2 cellular contexts compared by ENCODE assay signal in the genomic region with DNA sequence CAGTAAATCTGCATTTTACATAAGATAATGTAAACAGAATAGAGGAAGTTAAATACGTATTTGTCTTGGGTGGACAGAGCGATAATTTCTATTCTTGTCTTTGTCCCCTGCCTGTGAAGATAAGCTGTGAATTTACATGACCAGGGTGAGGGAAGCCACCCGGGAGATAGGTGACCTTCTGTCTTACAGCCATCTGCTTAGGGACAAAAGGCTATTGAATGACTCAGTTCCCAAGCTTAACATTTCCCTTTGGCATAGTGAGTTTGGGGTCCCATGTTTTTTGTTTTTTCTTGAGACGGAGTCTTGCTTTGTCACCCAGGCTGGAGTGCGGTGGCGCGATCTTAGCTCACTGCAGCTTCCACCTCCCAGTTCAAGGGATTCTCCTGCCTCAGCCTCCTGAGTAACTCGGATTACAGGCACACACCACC.
TF ChIP-seq lines count a peak whose summit lies in the region.

No MANE protein-coding gene starts in this region.

TF ChIP-seq in GM23338, 12 proteins besides CTCF, POLR2A, EP300 and RAD21 (continued from another document):
- no peak for TF ChIP-seq STAT1 (IDR thresholded peaks at IDR 0.05; ENCODE audit: unreplicated experiment)

TF ChIP-seq in K562, 482 proteins besides CTCF, POLR2A, EP300 and RAD21 (continued from another document and continues in another):
- TF ChIP-seq HNRNPLL (IDR thresholded peaks at IDR 0.05; ENCODE audit: low read depth, low read length, poor library complexity, severe bottlenecking) (no peak), ZNF347 (CRISPR knock-in tag; IDR thresholded peaks at IDR 0.05; ENCODE audit: low read depth) (no peak), MEIS2 (IDR thresholded peaks at IDR 0.05; ENCODE audit: partially characterized antibody) (peak; percentile 79), HDAC6 (IDR thresholded peaks at IDR 0.05; ENCODE audit: low read depth, low read length) (no peak), ZZZ3 (IDR thresholded peaks at IDR 0.05) (no peak), BRD9 (IDR thresholded peaks at IDR 0.05; ENCODE audit: low read depth, partially characterized antibody) (no peak), MAFG (tag; conservative IDR thresholded peaks at IDR 0.05) (peak; percentile 39; the same call in 1 of the 2 replicates), TCF3 (CRISPR knock-in tag; IDR thresholded peaks at IDR 0.05) (peak; percentile 98), E2F3 (CRISPR knock-in tag; IDR thresholded peaks at IDR 0.05) (no peak), GABPB2 (CRISPR knock-in tag; conservative IDR thresholded peaks at IDR 0.05) (no peak), ZNF316 (IDR thresholded peaks at IDR 0.05) (0 out of 2 replicates have a peak, but pooled peaks have one; percentile 22), ZFP36 (IDR thresholded peaks at IDR 0.05; ENCODE audit: low read depth, low read length, partially characterized antibody) (no peak), ZNF354B (CRISPR knock-in tag; IDR thresholded peaks at IDR 0.05) (no peak), RNF2 (IDR thresholded peaks at IDR 0.05) (no peak), PHF21A (IDR thresholded peaks at IDR 0.05; ENCODE audit: borderline replicate concordance, low read depth) (no peak), ZNF77 (CRISPR knock-in tag; IDR thresholded peaks at IDR 0.05) (no peak), IFI16 (CRISPR knock-in tag; IDR thresholded peaks at IDR 0.05) (no peak), TRIM28 (IDR thresholded peaks at IDR 0.05) (peak; percentile 74; the same call in 1 of the 2 replicates), NFRKB (IDR thresholded peaks at IDR 0.05; ENCODE audit: low read depth) (no peak), BCL6 (CRISPR knock-in tag; IDR thresholded peaks at IDR 0.05) (no peak), STAT5A (IDR thresholded peaks at IDR 0.05; ENCODE audit: borderline replicate concordance, low read length) (peak; percentile 85), SNRNP70 (optimal IDR thresholded peaks at IDR 0.05; ENCODE audit: low read depth, low read length) (no peak), DNMT1 (IDR thresholded peaks at IDR 0.05) (no peak), CTBP1 (IDR thresholded peaks at IDR 0.05; ENCODE audit: borderline replicate concordance) (peak; percentile 74), FOXK1 (CRISPR knock-in tag; IDR thresholded peaks at IDR 0.05; ENCODE audit: borderline replicate concordance) (no peak), SLC30A9 (CRISPR knock-in tag; IDR thresholded peaks at IDR 0.05) (no peak), SMAD3 (CRISPR knock-in tag; conservative IDR thresholded peaks at IDR 0.05) (peak; percentile 71; the same call in 1 of the 2 replicates), PRPF4 (IDR thresholded peaks at IDR 0.05; ENCODE audit: insufficient read depth, low read depth, low read length, poor library complexity, severe bottlenecking) (no peak), ZNF384 (IDR thresholded peaks at IDR 0.05; ENCODE audit: low read depth, low read length) (peak; percentile 25; the same call in 1 of the 2 replicates), TSC22D4 (tag; IDR thresholded peaks at IDR 0.05) (no peak), HDGF (IDR thresholded peaks at IDR 0.05) (0 out of 2 replicates have a peak, but pooled peaks have one; percentile 12), ZNF584 (CRISPR knock-in tag; IDR thresholded peaks at IDR 0.05; ENCODE audit: low read depth) (no peak), RFX1 (IDR thresholded peaks at IDR 0.05) (no peak), SIX5 (IDR thresholded peaks at IDR 0.05; ENCODE audit: borderline replicate concordance in 1 of 2, insufficient read depth in 1 of 2, low read depth in 1 of 2, low read length in 2 of 2) (no peak), GABPB1 (CRISPR knock-in tag; IDR thresholded peaks at IDR 0.05) (no peak), OTX1 (CRISPR knock-in tag; IDR thresholded peaks at IDR 0.05) (no peak), TEAD4 (IDR thresholded peaks at IDR 0.05; ENCODE audit: low read length) (peak; percentile 96), TEAD4 (CRISPR knock-in tag; IDR thresholded peaks at IDR 0.05; ENCODE audit: borderline replicate concordance) (no peak), TAL1 (IDR thresholded peaks at IDR 0.05) (peak; percentile 91), NELFE (IDR thresholded peaks at IDR 0.05; ENCODE audit: insufficient read depth, insufficient read length) (no peak), LARP7 (IDR thresholded peaks at IDR 0.05) (no peak), TFAM (CRISPR knock-in tag; conservative IDR thresholded peaks at IDR 0.05) (no peak), ELF1 (tag; IDR thresholded peaks at IDR 0.05) (no peak), NR4A1 (CRISPR knock-in tag; IDR thresholded peaks at IDR 0.05) (no peak), NR4A1 (tag; IDR thresholded peaks at IDR 0.05) (no peak), ZNF133 (CRISPR knock-in tag; IDR thresholded peaks at IDR 0.05) (no peak), NFATC3 (IDR thresholded peaks at IDR 0.05) (no peak), PTRF (tag; IDR thresholded peaks at IDR 0.05) (no peak), FOXK2 (conservative IDR thresholded peaks at IDR 0.05 in 1 of 2, IDR thresholded peaks at IDR 0.05 in 1 of 2; ENCODE audit: low read depth in 2 of 2) (peak; percentile 45 to 59; a peak in 1 of 4 replicates), NR3C1 (CRISPR knock-in tag; IDR thresholded peaks at IDR 0.05) (no peak), MIER1 (IDR thresholded peaks at IDR 0.05; ENCODE audit: low read depth) (no peak), SIRT6 (IDR thresholded peaks at IDR 0.05; ENCODE audit: low read depth, low read length) (no peak)
- TF ChIP-seq, protein P1, sequence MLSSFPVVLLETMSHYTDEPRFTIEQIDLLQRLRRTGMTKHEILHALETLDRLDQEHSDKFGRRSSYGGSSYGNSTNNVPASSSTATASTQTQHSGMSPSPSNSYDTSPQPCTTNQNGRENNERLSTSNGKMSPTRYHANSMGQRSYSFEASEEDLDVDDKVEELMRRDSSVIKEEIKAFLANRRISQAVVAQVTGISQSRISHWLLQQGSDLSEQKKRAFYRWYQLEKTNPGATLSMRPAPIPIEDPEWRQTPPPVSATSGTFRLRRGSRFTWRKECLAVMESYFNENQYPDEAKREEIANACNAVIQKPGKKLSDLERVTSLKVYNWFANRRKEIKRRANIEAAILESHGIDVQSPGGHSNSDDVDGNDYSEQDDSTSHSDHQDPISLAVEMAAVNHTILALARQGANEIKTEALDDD (IDR thresholded peaks at IDR 0.05), result peak; percentile 56; the same call in 1 of the 2 replicates
- TF ChIP-seq, protein P2, sequence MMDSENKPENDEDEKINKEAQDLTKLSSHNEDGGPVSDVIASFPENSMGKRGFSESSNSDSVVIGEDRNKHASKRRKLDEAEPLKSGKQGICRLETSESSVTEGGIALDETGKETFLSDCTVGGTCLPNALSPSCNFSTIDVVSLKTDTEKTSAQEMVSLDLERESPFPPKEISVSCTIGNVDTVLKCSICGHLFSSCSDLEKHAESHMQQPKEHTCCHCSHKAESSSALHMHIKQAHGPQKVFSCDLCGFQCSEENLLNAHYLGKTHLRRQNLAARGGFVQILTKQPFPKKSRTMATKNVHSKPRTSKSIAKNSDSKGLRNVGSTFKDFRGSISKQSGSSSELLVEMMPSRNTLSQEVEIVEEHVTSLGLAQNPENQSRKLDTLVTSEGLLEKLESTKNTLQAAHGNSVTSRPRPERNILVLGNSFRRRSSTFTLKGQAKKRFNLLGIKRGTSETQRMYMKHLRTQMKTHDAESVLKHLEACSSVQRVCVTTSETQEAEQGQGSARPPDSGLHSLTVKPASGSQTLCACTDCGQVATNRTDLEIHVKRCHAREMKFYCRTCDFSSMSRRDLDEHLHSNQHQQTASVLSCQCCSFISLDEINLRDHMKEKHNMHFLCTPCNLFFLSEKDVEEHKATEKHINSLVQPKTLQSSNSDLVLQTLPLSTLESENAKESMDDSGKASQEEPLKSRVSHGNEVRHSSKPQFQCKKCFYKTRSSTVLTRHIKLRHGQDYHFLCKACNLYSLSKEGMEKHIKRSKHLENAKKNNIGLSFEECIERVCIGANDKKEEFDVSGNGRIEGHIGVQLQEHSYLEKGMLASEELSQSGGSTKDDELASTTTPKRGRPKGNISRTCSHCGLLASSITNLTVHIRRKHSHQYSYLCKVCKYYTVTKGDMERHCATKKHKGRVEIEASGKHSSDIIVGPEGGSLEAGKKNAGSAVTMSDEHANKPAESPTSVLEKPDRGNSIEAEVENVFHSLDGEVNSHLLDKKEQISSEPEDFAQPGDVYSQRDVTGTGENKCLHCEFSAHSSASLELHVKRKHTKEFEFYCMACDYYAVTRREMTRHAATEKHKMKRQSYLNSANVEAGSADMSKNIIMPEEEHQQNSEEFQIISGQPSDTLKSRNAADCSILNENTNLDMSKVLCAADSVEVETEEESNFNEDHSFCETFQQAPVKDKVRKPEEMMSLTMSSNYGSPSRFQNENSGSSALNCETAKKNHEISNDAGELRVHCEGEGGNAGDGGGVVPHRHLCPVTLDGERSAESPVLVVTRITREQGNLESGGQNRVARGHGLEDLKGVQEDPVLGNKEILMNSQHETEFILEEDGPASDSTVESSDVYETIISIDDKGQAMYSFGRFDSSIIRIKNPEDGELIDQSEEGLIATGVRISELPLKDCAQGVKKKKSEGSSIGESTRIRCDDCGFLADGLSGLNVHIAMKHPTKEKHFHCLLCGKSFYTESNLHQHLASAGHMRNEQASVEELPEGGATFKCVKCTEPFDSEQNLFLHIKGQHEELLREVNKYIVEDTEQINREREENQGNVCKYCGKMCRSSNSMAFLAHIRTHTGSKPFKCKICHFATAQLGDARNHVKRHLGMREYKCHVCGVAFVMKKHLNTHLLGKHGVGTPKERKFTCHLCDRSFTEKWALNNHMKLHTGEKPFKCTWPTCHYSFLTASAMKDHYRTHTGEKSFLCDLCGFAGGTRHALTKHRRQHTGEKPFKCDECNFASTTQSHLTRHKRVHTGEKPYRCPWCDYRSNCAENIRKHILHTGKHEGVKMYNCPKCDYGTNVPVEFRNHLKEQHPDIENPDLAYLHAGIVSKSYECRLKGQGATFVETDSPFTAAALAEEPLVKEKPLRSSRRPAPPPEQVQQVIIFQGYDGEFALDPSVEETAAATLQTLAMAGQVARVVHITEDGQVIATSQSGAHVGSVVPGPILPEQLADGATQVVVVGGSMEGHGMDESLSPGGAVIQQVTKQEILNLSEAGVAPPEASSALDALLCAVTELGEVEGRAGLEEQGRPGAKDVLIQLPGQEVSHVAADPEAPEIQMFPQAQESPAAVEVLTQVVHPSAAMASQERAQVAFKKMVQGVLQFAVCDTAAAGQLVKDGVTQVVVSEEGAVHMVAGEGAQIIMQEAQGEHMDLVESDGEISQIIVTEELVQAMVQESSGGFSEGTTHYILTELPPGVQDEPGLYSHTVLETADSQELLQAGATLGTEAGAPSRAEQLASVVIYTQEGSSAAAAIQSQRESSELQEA (IDR thresholded peaks at IDR 0.05; ENCODE audit: low read depth), result no peak
- TF ChIP-seq, protein P3, sequence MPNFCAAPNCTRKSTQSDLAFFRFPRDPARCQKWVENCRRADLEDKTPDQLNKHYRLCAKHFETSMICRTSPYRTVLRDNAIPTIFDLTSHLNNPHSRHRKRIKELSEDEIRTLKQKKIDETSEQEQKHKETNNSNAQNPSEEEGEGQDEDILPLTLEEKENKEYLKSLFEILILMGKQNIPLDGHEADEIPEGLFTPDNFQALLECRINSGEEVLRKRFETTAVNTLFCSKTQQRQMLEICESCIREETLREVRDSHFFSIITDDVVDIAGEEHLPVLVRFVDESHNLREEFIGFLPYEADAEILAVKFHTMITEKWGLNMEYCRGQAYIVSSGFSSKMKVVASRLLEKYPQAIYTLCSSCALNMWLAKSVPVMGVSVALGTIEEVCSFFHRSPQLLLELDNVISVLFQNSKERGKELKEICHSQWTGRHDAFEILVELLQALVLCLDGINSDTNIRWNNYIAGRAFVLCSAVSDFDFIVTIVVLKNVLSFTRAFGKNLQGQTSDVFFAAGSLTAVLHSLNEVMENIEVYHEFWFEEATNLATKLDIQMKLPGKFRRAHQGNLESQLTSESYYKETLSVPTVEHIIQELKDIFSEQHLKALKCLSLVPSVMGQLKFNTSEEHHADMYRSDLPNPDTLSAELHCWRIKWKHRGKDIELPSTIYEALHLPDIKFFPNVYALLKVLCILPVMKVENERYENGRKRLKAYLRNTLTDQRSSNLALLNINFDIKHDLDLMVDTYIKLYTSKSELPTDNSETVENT (CRISPR knock-in tag; IDR thresholded peaks at IDR 0.05), result no peak
- TF ChIP-seq, protein P4, sequence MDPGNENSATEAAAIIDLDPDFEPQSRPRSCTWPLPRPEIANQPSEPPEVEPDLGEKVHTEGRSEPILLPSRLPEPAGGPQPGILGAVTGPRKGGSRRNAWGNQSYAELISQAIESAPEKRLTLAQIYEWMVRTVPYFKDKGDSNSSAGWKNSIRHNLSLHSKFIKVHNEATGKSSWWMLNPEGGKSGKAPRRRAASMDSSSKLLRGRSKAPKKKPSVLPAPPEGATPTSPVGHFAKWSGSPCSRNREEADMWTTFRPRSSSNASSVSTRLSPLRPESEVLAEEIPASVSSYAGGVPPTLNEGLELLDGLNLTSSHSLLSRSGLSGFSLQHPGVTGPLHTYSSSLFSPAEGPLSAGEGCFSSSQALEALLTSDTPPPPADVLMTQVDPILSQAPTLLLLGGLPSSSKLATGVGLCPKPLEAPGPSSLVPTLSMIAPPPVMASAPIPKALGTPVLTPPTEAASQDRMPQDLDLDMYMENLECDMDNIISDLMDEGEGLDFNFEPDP (CRISPR knock-in tag; IDR thresholded peaks at IDR 0.05), result no peak
- TF ChIP-seq, protein P5, sequence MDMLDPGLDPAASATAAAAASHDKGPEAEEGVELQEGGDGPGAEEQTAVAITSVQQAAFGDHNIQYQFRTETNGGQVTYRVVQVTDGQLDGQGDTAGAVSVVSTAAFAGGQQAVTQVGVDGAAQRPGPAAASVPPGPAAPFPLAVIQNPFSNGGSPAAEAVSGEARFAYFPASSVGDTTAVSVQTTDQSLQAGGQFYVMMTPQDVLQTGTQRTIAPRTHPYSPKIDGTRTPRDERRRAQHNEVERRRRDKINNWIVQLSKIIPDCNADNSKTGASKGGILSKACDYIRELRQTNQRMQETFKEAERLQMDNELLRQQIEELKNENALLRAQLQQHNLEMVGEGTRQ (CRISPR knock-in tag; IDR thresholded peaks at IDR 0.05), result no peak
- TF ChIP-seq, protein P6, sequence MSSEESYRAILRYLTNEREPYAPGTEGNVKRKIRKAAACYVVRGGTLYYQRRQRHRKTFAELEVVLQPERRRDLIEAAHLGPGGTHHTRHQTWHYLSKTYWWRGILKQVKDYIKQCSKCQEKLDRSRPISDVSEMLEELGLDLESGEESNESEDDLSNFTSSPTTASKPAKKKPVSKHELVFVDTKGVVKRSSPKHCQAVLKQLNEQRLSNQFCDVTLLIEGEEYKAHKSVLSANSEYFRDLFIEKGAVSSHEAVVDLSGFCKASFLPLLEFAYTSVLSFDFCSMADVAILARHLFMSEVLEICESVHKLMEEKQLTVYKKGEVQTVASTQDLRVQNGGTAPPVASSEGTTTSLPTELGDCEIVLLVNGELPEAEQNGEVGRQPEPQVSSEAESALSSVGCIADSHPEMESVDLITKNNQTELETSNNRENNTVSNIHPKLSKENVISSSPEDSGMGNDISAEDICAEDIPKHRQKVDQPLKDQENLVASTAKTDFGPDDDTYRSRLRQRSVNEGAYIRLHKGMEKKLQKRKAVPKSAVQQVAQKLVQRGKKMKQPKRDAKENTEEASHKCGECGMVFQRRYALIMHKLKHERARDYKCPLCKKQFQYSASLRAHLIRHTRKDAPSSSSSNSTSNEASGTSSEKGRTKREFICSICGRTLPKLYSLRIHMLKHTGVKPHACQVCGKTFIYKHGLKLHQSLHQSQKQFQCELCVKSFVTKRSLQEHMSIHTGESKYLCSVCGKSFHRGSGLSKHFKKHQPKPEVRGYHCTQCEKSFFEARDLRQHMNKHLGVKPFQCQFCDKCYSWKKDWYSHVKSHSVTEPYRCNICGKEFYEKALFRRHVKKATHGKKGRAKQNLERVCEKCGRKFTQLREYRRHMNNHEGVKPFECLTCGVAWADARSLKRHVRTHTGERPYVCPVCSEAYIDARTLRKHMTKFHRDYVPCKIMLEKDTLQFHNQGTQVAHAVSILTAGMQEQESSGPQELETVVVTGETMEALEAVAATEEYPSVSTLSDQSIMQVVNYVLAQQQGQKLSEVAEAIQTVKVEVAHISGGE (CRISPR knock-in tag; IDR thresholded peaks at IDR 0.05), result peak in 1 of 3 experiments; percentile 67; a peak in 1 of 6 replicates
